Comparison of ENCODE assay signal across 27 cellular contexts in the genomic region with DNA sequence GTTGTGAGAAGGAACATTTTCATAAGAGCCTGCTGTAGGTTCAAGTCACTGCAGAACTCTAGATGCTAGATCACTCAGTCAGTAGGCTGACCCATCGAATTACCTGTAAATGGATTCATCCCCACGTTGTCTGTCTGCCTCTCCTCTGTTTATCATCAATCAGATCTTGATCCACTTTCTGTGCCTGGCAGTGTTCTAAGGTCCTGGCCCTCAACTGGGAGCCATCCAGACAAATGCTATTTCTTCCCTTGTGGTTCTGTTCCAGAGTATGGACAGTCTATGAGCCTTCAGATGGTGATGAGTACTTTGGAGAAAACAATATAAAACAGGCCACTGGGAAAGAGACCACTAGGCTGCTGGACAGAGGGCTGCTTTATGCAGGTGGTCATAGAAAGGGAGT.
"Had no signal": no experiment of that assay in that cellular context is flagged by ENCODE, and none has a peak within 500 bp of the region (broad histone marks: within the 10 kb centered on the region; RNA-seq: fewer than 3 reads in every experiment).

No MANE protein-coding gene starts in this region.

- DNase-seq: hypothalamus; immature natural killer cell; kidney; left colon; left lung; lower lobe of right lung; mammary epithelial cell; mesenchymal stem cell; naive thymus-derived CD8-positive, alpha-beta T cell; ovary; right lobe of liver; stimulated activated CD4-positive, alpha-beta T cell treated with anti-CD3 and anti-CD28 coated beads, Interleukin-1b, Interleukin-23, amount 100 ng/mL, for 48 hours; stimulated activated CD4-positive, alpha-beta T cell treated with anti-CD3 and anti-CD28 coated beads, Interleukin-2, amount 100 ng/mL, for 48 hours; stimulated activated CD4-positive, alpha-beta T cell treated with anti-CD3 and anti-CD28 coated beads, Interleukin-4, amount 100 ng/mL, for 4 hours; stimulated activated CD8-positive, alpha-beta memory T cell treated with anti-CD3 and anti-CD28 coated beads, Interleukin-4, amount 100 ng/mL, for 48 hours; stimulated activated naive B cell treated with anti-CD40 and anti-IgM and Interleukin-4, amounts not matched to agents 10 μg/mL and 1 μg/mL and 100 μg/mL, for 72 hours; stimulated activated naive CD8-positive, alpha-beta T cell treated with anti-CD3 and anti-CD28 coated beads, Interleukin-15, Interleukin-2, amounts not matched to agents 100 U/mL and 50 U/mL, for 24 hours; stomach; testis; thyroid gland; transverse colon; upper lobe of left lung had no signal

- H3K27ac Mint-ChIP-seq: nephron; stimulated activated naive B cell treated with anti-CD40 and anti-IgM and Interleukin-4, amounts not matched to agents 10 μg/mL and 1 μg/mL and 100 μg/mL, for 72 hours had no signal

- ATAC-seq: left colon; left lung; lower lobe of right lung; naive thymus-derived CD8-positive, alpha-beta T cell; right lobe of liver; stimulated activated naive B cell treated with anti-CD40 and anti-IgM and Interleukin-4, amounts not matched to agents 10 μg/mL and 1 μg/mL and 100 μg/mL, for 72 hours; stimulated activated naive CD8-positive, alpha-beta T cell treated with anti-CD3 and anti-CD28 coated beads, Interleukin-15, Interleukin-2, amounts not matched to agents 100 U/mL and 50 U/mL, for 24 hours had no signal

- FAIRE-seq: islet of Langerhans, kidney had no signal

- H3K27me3 Mint-ChIP-seq: stimulated activated naive B cell treated with anti-CD40 and anti-IgM and Interleukin-4, amounts not matched to agents 10 μg/mL and 1 μg/mL and 100 μg/mL, for 72 hours had no signal

- H3K4me1 ChIP-seq: left lung, lower lobe of right lung, right atrium auricular region, right lobe of liver, stomach, testis, thyroid gland, transverse colon, upper lobe of left lung, vagina had no signal

- H3K36me3 Mint-ChIP-seq: immature natural killer cell; stimulated activated naive B cell treated with anti-CD40 and anti-IgM and Interleukin-4, amounts not matched to agents 10 μg/mL and 1 μg/mL and 100 μg/mL, for 72 hours had no signal

- H3K4me3 Mint-ChIP-seq: immature natural killer cell; naive thymus-derived CD8-positive, alpha-beta T cell; nephron; stimulated activated naive B cell treated with anti-CD40 and anti-IgM and Interleukin-4, amounts not matched to agents 10 μg/mL and 1 μg/mL and 100 μg/mL, for 72 hours had no signal

- H3K4me3 ChIP-seq: left lung, lower lobe of right lung, ovary, right atrium auricular region, right lobe of liver, smooth muscle cell, stomach, testis, thyroid gland, transverse colon, upper lobe of left lung, vagina had no signal

- H3K4me1 Mint-ChIP-seq: immature natural killer cell; naive thymus-derived CD8-positive, alpha-beta T cell; stimulated activated naive B cell treated with anti-CD40 and anti-IgM and Interleukin-4, amounts not matched to agents 10 μg/mL and 1 μg/mL and 100 μg/mL, for 72 hours had no signal

- H3K9me3 ChIP-seq: lower lobe of right lung, ovary, right atrium auricular region, right lobe of liver, testis, thyroid gland, transverse colon, upper lobe of left lung, vagina had no signal

- H3K36me3 ChIP-seq: left lung, lower lobe of right lung, ovary, right atrium auricular region, right lobe of liver, stomach, thyroid gland, transverse colon, upper lobe of left lung, vagina had no signal

- H3K4me2 ChIP-seq: smooth muscle cell had no signal

- H3K27ac ChIP-seq: left lung, lower lobe of right lung, ovary, right atrium auricular region, right lobe of liver, stomach, testis, thyroid gland, transverse colon, upper lobe of left lung, vagina had no signal

- H3K27me3 ChIP-seq: left lung, ovary, right atrium auricular region, right lobe of liver, testis, thyroid gland, transverse colon, upper lobe of left lung, vagina had no signal
